10 cellular contexts compared by ENCODE assay signal in genomic region chr2:43402002-43402401, GRCh38.
DNase-seq lines count a peak whose midpoint lies in the region; ATAC-seq, FAIRE-seq and TF ChIP-seq lines count a peak whose summit lies in the region.
"Had no signal": no experiment of that assay in that cellular context is flagged by ENCODE, and none has a peak within 500 bp of the region (broad histone marks: within the 10 kb centered on the region; RNA-seq: fewer than 3 reads in every experiment).

No MANE protein-coding gene starts in this region.

- H3K79me2 ChIP-seq in Karpas-422 (ENCODE audit: low read length): no peaks in the 10 kb centered on the region

- H3K4me1 ChIP-seq in Karpas-422 (ENCODE audit: low read length): peaks cover 51% of the 10 kb centered on the region

- H2AFZ ChIP-seq in Karpas-422 (ENCODE audit: low read length): no peak overlapping the region

- H3K27ac Mint-ChIP-seq in activated CD4-positive, alpha-beta T cell treated with anti-CD3 and anti-CD28 coated beads, Interleukin-2, amount 10 ng/mL, durations not matched to agents 24 days and 14 days: peak overlapping the region; percentile 82

- H3K9me3 ChIP-seq in Karpas-422 (ENCODE audit: low read length): no peaks in the 10 kb centered on the region
- H3K9me3 ChIP-seq: A549 had no signal

- H3K4me2 ChIP-seq in Karpas-422 (ENCODE audit: low read depth, low read length, poor library complexity, severe bottlenecking): peak overlapping the region; percentile 11
- H3K4me2 ChIP-seq: A549 had no signal

- no peaks in the 10 kb centered on the region for H3K27me3 ChIP-seq in Karpas-422 (ENCODE audit: low read length)

- no peaks in the 10 kb centered on the region for H3K27me3 Mint-ChIP-seq in activated CD4-positive, alpha-beta T cell treated with anti-CD3 and anti-CD28 coated beads, Interleukin-2, amount 10 ng/mL, durations not matched to agents 24 days and 14 days

- no peaks in the 10 kb centered on the region for H3K36me3 ChIP-seq in Karpas-422 (ENCODE audit: insufficient read depth, low read length)

- no peak overlapping the region for H3K9ac ChIP-seq in Karpas-422 (ENCODE audit: low read length)

- no peaks in the 10 kb centered on the region for H3K9me3 Mint-ChIP-seq in activated CD4-positive, alpha-beta T cell treated with anti-CD3 and anti-CD28 coated beads, Interleukin-2, amount 10 ng/mL, durations not matched to agents 24 days and 14 days

- no peak for TF ChIP-seq CTCF in D721Med (IDR thresholded peaks at IDR 0.05; ENCODE audit: insufficient read depth, missing control alignments)

- intact Hi-C loops in activated CD4-positive, alpha-beta T cell treated with anti-CD3 and anti-CD28 coated beads, Interleukin-2, amount 10 ng/mL, durations not matched to agents 24 days and 14 days (cut with micrococcal nuclease): loop anchor here (1.0 kb wide), 1 partner anchor 24 kb away; no protein-coding TSS in a partner anchor

- H3K4me3 ChIP-seq in Karpas-422 (ENCODE audit: low read length): no peak overlapping the region
- H3K4me3 ChIP-seq: A549 had no signal

- no peaks in the 10 kb centered on the region for H3K9me2 ChIP-seq in Karpas-422 (replicated peaks; ENCODE audit: insufficient read depth, low read length)

- H4K20me1 ChIP-seq in Karpas-422 (ENCODE audit: insufficient read depth, low read depth, low read length): no peaks in the 10 kb centered on the region

- peaks cover 13% of the 10 kb centered on the region for H3K4me1 Mint-ChIP-seq in activated CD4-positive, alpha-beta T cell treated with anti-CD3 and anti-CD28 coated beads, Interleukin-2, amount 10 ng/mL, durations not matched to agents 24 days and 14 days

- H3K27ac ChIP-seq in Karpas-422 (ENCODE audit: low read length) (peak overlapping the region; percentile 53; the same call in 1 of the 2 replicates), caudate nucleus (ENCODE audit: low read depth, low read length) (no peak overlapping the region)
- H3K27ac ChIP-seq: A549 had no signal

- peak; percentile 66 for DNase-seq in activated CD4-positive, alpha-beta T cell treated with anti-CD3 and anti-CD28 coated beads, Interleukin-2, amount 10 ng/mL, durations not matched to agents 24 days and 14 days
- no peak for DNase-seq in activated CD4-positive, alpha-beta T cell treated with anti-CD3 and anti-CD28 coated beads, Interleukin-2, amount 50 U/mL, for 4 hours
- DNase-seq in Karpas-422: peak; percentile 49
- peak; percentile 3 to 34 for DNase-seq in stimulated activated CD4-positive, alpha-beta T cell treated with anti-CD3 and anti-CD28 coated beads, Interleukin-4, amount 100 ng/mL, for 48 hours (ENCODE audit: low read depth in 2 of 2)
- no peak for DNase-seq in D721Med (ENCODE audit: insufficient read length, low spot score)
- DNase-seq in caudate nucleus (lab: John Stamatoyannopoulos, UW): no peak
- DNase-seq in NCI-H526 (lab: John Stamatoyannopoulos, UW): no peak

- no peak overlapping the region for H3K4me3 Mint-ChIP-seq in activated CD4-positive, alpha-beta T cell treated with anti-CD3 and anti-CD28 coated beads, Interleukin-2, amount 10 ng/mL, durations not matched to agents 24 days and 14 days

- ATAC-seq in HG02571 (IDR thresholded peaks at IDR 0.05; ENCODE audit: unreplicated experiment): peak; percentile 87

- FAIRE-seq in D721Med (lab: Jason Lieb, UNC): no peak
- FAIRE-seq: A549, colon had no signal

- H3K36me3 Mint-ChIP-seq in activated CD4-positive, alpha-beta T cell treated with anti-CD3 and anti-CD28 coated beads, Interleukin-2, amount 10 ng/mL, durations not matched to agents 24 days and 14 days (ENCODE audit: low read depth): peaks cover 15% of the 10 kb centered on the region

Comparison
In these comparisons a context has a peak if more than half of its experiments do, and no peak if none do; other contexts are left out.
1. DNase-seq: peak in activated CD4-positive, alpha-beta T cell treated with anti-CD3 and anti-CD28 coated beads, Interleukin-2, amount 10 ng/mL, durations not matched to agents 24 days and 14 days (single experiment), Karpas-422 (single experiment) and stimulated activated CD4-positive, alpha-beta T cell treated with anti-CD3 and anti-CD28 coated beads, Interleukin-4, amount 100 ng/mL, for 48 hours (2 of 2); none in activated CD4-positive, alpha-beta T cell treated with anti-CD3 and anti-CD28 coated beads, Interleukin-2, amount 50 U/mL, for 4 hours (0 of 2), D721Med (single experiment), caudate nucleus (0 of 61) and NCI-H526 (0 of 2).